23 cellular contexts compared by ENCODE assay signal in the genomic region with DNA sequence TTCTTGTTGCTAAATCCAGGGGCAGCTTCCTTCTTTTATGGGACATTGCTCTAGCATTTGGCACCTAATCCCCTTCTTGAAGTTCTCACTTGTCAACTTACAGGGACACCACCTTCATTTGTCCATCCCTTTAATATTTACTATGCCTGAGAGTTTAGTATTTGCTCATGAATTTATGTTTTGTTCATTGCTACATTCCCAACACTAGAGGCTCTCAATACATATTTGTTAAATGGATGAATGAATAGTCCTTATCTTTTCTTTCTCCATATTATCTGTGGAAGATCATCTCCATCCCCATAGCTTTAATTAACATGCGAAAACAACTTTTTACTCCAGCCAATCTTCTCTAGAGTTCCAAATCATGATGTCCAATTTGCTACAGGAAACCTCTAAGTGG. TPM values are rescaled to one million over a fixed set of nuclear protein-coding genes. Genes with fewer than 3 reads are reported as not detected.
A peak's percentile ranks its signal among the peaks of the same experiment; 100 is the strongest.
DNase-seq lines count a peak whose midpoint lies in the region; ATAC-seq and TF ChIP-seq lines count a peak whose summit lies in the region.
"Had no signal": no experiment of that assay in that cellular context is flagged by ENCODE, and none has a peak within 500 bp of the region (broad histone marks: within the 10 kb centered on the region; RNA-seq: fewer than 3 reads in every experiment).

No MANE protein-coding gene starts in this region.

- no peak overlapping the region for H3K23ac ChIP-seq in mesenchymal stem cell (ENCODE audit: low read length in 2 of 2)

- H3K9me3 ChIP-seq in neutrophil (no peaks in the 10 kb centered on the region), mesenchymal stem cell (ENCODE audit: control insufficient read depth, low read length) (no peaks in the 10 kb centered on the region), transverse colon (no peaks in the 10 kb centered on the region)
- H3K9me3 ChIP-seq: right atrium auricular region had no signal

- no peak for TF ChIP-seq POLR2A in transverse colon (IDR thresholded peaks at IDR 0.05)

- H3K36me3 Mint-ChIP-seq in activated T-cell treated with anti-CD3 and anti-CD28 coated beads, Interleukin-2, amount 50 U/mL, for 24 hours (ENCODE audit: low read depth), result peaks cover 72% of the 10 kb centered on the region
- H3K36me3 Mint-ChIP-seq in HFFc6 (ENCODE audit: low read depth) (peaks cover 7% of the 10 kb centered on the region), chondrocyte (ENCODE audit: low read depth) (peaks cover 1% of the 10 kb centered on the region)

- H2AK5ac ChIP-seq in mesenchymal stem cell (ENCODE audit: low read length, severe bottlenecking), result no peak overlapping the region

- no peak overlapping the region for H3K4me2 ChIP-seq in mesenchymal stem cell (ENCODE audit: low read length, poor library complexity, severe bottlenecking)
- H3K4me2 ChIP-seq: GM23338 had no signal

- no peak overlapping the region for H2AFZ ChIP-seq in mesenchymal stem cell (ENCODE audit: low read depth, low read length)
- H2AFZ ChIP-seq: GM23338 had no signal

- H3K4me3 ChIP-seq in neutrophil (ENCODE audit: low read depth in 1 of 2, low read length in 1 of 2), result no peak overlapping the region
- H3K4me3 ChIP-seq in mesenchymal stem cell (ENCODE audit: insufficient read depth in 1 of 2, low read depth in 1 of 2, low read length in 2 of 2), result no peak overlapping the region
- H3K4me3 ChIP-seq in transverse colon, result no peak overlapping the region
- H3K4me3 ChIP-seq: GM23338, right atrium auricular region had no signal

- no peak overlapping the region for H3K4me3 Mint-ChIP-seq in activated T-cell treated with anti-CD3 and anti-CD28 coated beads, Interleukin-2, amount 50 U/mL, for 24 hours
- H3K4me3 Mint-ChIP-seq in HFFc6 (no peak overlapping the region), chondrocyte (ENCODE audit: unreplicated experiment) (no peak overlapping the region)
- H3K4me3 Mint-ChIP-seq: activated CD8-positive, alpha-beta T cell treated with anti-CD3 and anti-CD28 coated beads for 36 hours; activated naive CD4-positive, alpha-beta T cell treated with anti-CD3 and anti-CD28 coated beads for 36 hours; activated T-cell treated with anti-CD3 and anti-CD28 coated beads, Interleukin-2, amount 50 U/mL, for 4 hours; GM23338 had no signal

- no peak for TF ChIP-seq EP300 in transverse colon (IDR thresholded peaks at IDR 0.05; ENCODE audit: low read depth)

- no peak overlapping the region for H3K9ac ChIP-seq in mesenchymal stem cell (ENCODE audit: low read length)

- H3K4me1 ChIP-seq in neutrophil (ENCODE audit: control insufficient read depth in 1 of 2, insufficient read depth in 1 of 2, low read depth in 1 of 2, low read length in 1 of 2), result peaks cover 48 to 65% of the 10 kb centered on the region in 2 experiments
- H3K4me1 ChIP-seq in mesenchymal stem cell (ENCODE audit: control insufficient read depth, insufficient read depth, low read depth, low read length), result peaks cover 3% of the 10 kb centered on the region
- peaks cover 11 to 38% (median 19%) of the 10 kb centered on the region in 4 donors for H3K4me1 ChIP-seq in transverse colon

- ATAC-seq in HG03108 (IDR thresholded peaks at IDR 0.05; ENCODE audit: unreplicated experiment), result no peak
- ATAC-seq: activated CD8-positive, alpha-beta T cell treated with anti-CD3 and anti-CD28 coated beads for 36 hours; activated T-cell treated with anti-CD3 and anti-CD28 coated beads, Interleukin-2, amount 50 U/mL, for 4 hours; GM23338 had no signal

- H2BK15ac ChIP-seq in mesenchymal stem cell (ENCODE audit: low read depth, poor library complexity, severe bottlenecking), result no peak overlapping the region

- peaks cover 19% of the 10 kb centered on the region for H3K79me1 ChIP-seq in mesenchymal stem cell (replicated peaks; ENCODE audit: low read length, poor library complexity, severe bottlenecking)

- H2BK5ac ChIP-seq in mesenchymal stem cell (ENCODE audit: low read depth, low read length, poor library complexity, severe bottlenecking), result no peak overlapping the region

- no peak overlapping the region for H3K14ac ChIP-seq in mesenchymal stem cell (ENCODE audit: low read length in 2 of 2)

- no peak overlapping the region for H2BK12ac ChIP-seq in mesenchymal stem cell (ENCODE audit: low read length in 2 of 2)

- 97% methylated on average over 1 of the region's 1 CpG for WGBS in mesenchymal stem cell
- WGBS in transverse colon (ENCODE audit: low coverage in 1 of 2), 2 donors, result 80 to 96% methylated on average over 1 of the region's 1 CpG

- H3K9me3 Mint-ChIP-seq in activated T-cell treated with anti-CD3 and anti-CD28 coated beads, Interleukin-2, amount 50 U/mL, for 24 hours, result no peaks in the 10 kb centered on the region
- H3K9me3 Mint-ChIP-seq in HFFc6 (no peaks in the 10 kb centered on the region), chondrocyte (ENCODE audit: low read depth) (no peaks in the 10 kb centered on the region)
- H3K9me3 Mint-ChIP-seq: activated CD8-positive, alpha-beta T cell treated with anti-CD3 and anti-CD28 coated beads for 36 hours; activated naive CD4-positive, alpha-beta T cell treated with anti-CD3 and anti-CD28 coated beads for 36 hours; activated T-cell treated with anti-CD3 and anti-CD28 coated beads, Interleukin-2, amount 50 U/mL, for 4 hours; GM23338 had no signal

- H4K91ac ChIP-seq in mesenchymal stem cell (ENCODE audit: low read length), result no peak overlapping the region

- H4K8ac ChIP-seq in mesenchymal stem cell (ENCODE audit: low read length), result no peak overlapping the region

- H3K4ac ChIP-seq in mesenchymal stem cell (ENCODE audit: low read depth in 1 of 2, low read length in 2 of 2), result no peak overlapping the region

- H3K4me1 Mint-ChIP-seq in activated T-cell treated with anti-CD3 and anti-CD28 coated beads, Interleukin-2, amount 50 U/mL, for 24 hours (ENCODE audit: low read depth), result peaks cover 69% of the 10 kb centered on the region
- H3K4me1 Mint-ChIP-seq in HFFc6 (ENCODE audit: low read depth) (peaks cover 33% of the 10 kb centered on the region), chondrocyte (ENCODE audit: low read depth) (peaks cover 36% of the 10 kb centered on the region)

- H3K27me3 ChIP-seq in neutrophil, result no peaks in the 10 kb centered on the region
- no peaks in the 10 kb centered on the region for H3K27me3 ChIP-seq in mesenchymal stem cell (ENCODE audit: control insufficient read depth in 1 of 2, insufficient read depth in 1 of 2, low read length in 2 of 2)
- H3K27me3 ChIP-seq in transverse colon, result no peaks in the 10 kb centered on the region
- H3K27me3 ChIP-seq: right atrium auricular region had no signal

- no peaks in the 10 kb centered on the region for H3K36me3 ChIP-seq in neutrophil
- peaks cover 0 to 7% of the 10 kb centered on the region in 2 experiments for H3K36me3 ChIP-seq in mesenchymal stem cell (ENCODE audit: control insufficient read depth in 1 of 2, insufficient read depth in 2 of 2, low read depth in 1 of 2, low read length in 2 of 2)
- no peaks in the 10 kb centered on the region for H3K36me3 ChIP-seq in transverse colon
- H3K36me3 ChIP-seq: right atrium auricular region had no signal

- no peaks in the 10 kb centered on the region for H3K27me3 Mint-ChIP-seq in activated T-cell treated with anti-CD3 and anti-CD28 coated beads, Interleukin-2, amount 50 U/mL, for 24 hours
- H3K27me3 Mint-ChIP-seq in HFFc6 (ENCODE audit: insufficient read depth) (no peaks in the 10 kb centered on the region), chondrocyte (ENCODE audit: low read depth) (no peaks in the 10 kb centered on the region)
- H3K27me3 Mint-ChIP-seq: activated CD8-positive, alpha-beta T cell treated with anti-CD3 and anti-CD28 coated beads for 36 hours had no signal

- H3K18ac ChIP-seq in mesenchymal stem cell (ENCODE audit: low read depth in 1 of 2, low read length in 2 of 2), result no peak overlapping the region

- in situ Hi-C loops in transverse colon (cut with MboI; ENCODE audit: low pct_ligation_motif_present in 1 of 4, low pct_unique_long_range_greater_than_20kb in 1 of 4, low sequenced_read_pairs in 3 of 4), result no loop called here

- intact Hi-C loops in transverse colon (cut with DNase I; ENCODE audit: low total_unique reads), result no loop called here

- peak overlapping the region; percentile 35 for H3K27ac Mint-ChIP-seq in activated T-cell treated with anti-CD3 and anti-CD28 coated beads, Interleukin-2, amount 50 U/mL, for 24 hours
- H3K27ac Mint-ChIP-seq in HFFc6 (no peak overlapping the region), chondrocyte (ENCODE audit: unreplicated experiment) (no peak overlapping the region)
- H3K27ac Mint-ChIP-seq: activated CD8-positive, alpha-beta T cell treated with anti-CD3 and anti-CD28 coated beads for 36 hours; activated naive CD4-positive, alpha-beta T cell treated with anti-CD3 and anti-CD28 coated beads for 36 hours had no signal

- H3K27ac ChIP-seq in neutrophil, result peak overlapping the region; percentile 70
- no peak overlapping the region for H3K27ac ChIP-seq in mesenchymal stem cell (ENCODE audit: low read length, poor library complexity, severe bottlenecking)
- H3K27ac ChIP-seq in transverse colon, result no peak overlapping the region
- H3K27ac ChIP-seq: right atrium auricular region, RWPE1 had no signal

- DNase-seq in activated T-cell treated with anti-CD3 and anti-CD28 coated beads, Interleukin-2, amount 50 U/mL, for 24 hours, result no peak
- DNase-seq in activated T-cell treated with anti-CD3 and anti-CD28 coated beads, Interleukin-2, amount 50 U/mL, for 1 hour, result no peak
- DNase-seq in HFFc6, result no peak
- DNase-seq in chondrocyte (ENCODE audit: low spot score), result no peak
- DNase-seq in mesenchymal stem cell, result no peak
- no peak for DNase-seq in transverse colon
- DNase-seq: activated CD8-positive, alpha-beta T cell treated with anti-CD3 and anti-CD28 coated beads for 36 hours; activated naive CD4-positive, alpha-beta T cell treated with anti-CD3 and anti-CD28 coated beads for 36 hours; activated T-cell treated with anti-CD3 and anti-CD28 coated beads, Interleukin-2, amount 50 U/mL, for 4 hours; C1 segment of cervical spinal cord; central memory CD4-positive, alpha-beta T cell; kidney glomerular epithelial cell; NCI-H146; NCI-H2171 treated with DMSO at 0.1 percent for 48 hours; NCI-H526; occipital lobe; stimulated activated CD4-positive, alpha-beta T cell treated with anti-CD3 and anti-CD28 coated beads, Interleukin-15, amount 100 ng/mL, for 24 hours; stimulated activated CD8-positive, alpha-beta memory T cell treated with anti-CD3 and anti-CD28 coated beads, Interleukin-4, amount 100 ng/mL, for 48 hours had no signal

- no peak overlapping the region for H2BK120ac ChIP-seq in mesenchymal stem cell (ENCODE audit: low read depth, low read length)

- TF ChIP-seq CTCF in HFFc6 (IDR thresholded peaks at IDR 0.05), result peak; percentile 63
- TF ChIP-seq CTCF in chondrocyte (IDR thresholded peaks at IDR 0.05), result peak; percentile 63
- no peak for TF ChIP-seq CTCF in neutrophil (IDR thresholded peaks at IDR 0.05)
- no peak for TF ChIP-seq CTCF in transverse colon (IDR thresholded peaks at IDR 0.05)

RNA-seq across cellular contexts. Expression of a gene that starts 5.4 kb away (rescaled TPM):
- 10 to 100 TPM; 15.5 to 19.2 (median 16.8) TPM for total RNA-seq in HFFc6 (2021; fragmentation: NEBNext Ultra II Directional; extraction: Animal tissue kit (Norgen Biotek cat#: 25700))
- total RNA-seq in chondrocyte (14.0 to 19.0 TPM (median 14.2 TPM) in 3 replicates), transverse colon (10 to 100 TPM in 3 of 4 donors, 1 to 10 TPM in 1; 7.5 to 19.9 (median 16.4) TPM)
- polyA plus RNA-seq in mesenchymal stem cell (2013, experiment 1 of 2), result 14.3 TPM
- polyA plus RNA-seq in mesenchymal stem cell (2013, experiment 2 of 2), result 14.1 TPM

Comparison
In these comparisons a context has a peak if more than half of its experiments do, and no peak if none do; other contexts are left out.
1. CTCF ChIP-seq: peak in HFFc6 (single experiment) and chondrocyte (single experiment); none in neutrophil (single experiment) and transverse colon (0 of 5).